23 cellular contexts compared by ENCODE assay signal in genomic region chr10:78952018-78952417, GRCh38.
A peak's percentile ranks its signal among the peaks of the same experiment; 100 is the strongest.
DNase-seq lines count a peak whose midpoint lies in the region; ATAC-seq lines count a peak whose summit lies in the region.
"Had no signal": no experiment of that assay in that cellular context is flagged by ENCODE, and none has a peak within 500 bp of the region (broad histone marks: within the 10 kb centered on the region; RNA-seq: fewer than 3 reads in every experiment).

No MANE protein-coding gene starts in this region.

- peaks cover 4 to 30% of the 10 kb centered on the region in 2 donors for H3K4me1 ChIP-seq in esophagus (ENCODE audit: control insufficient read depth in 2 of 2, insufficient read depth in 2 of 2, low read length in 1 of 2)
- H3K4me1 ChIP-seq: SJSA1 had no signal

- intact Hi-C loops in sciatic nerve (cut with DNase I), result no loop called here

- no peaks in the 10 kb centered on the region for H3K36me3 ChIP-seq in esophagus (ENCODE audit: control insufficient read depth in 2 of 2, insufficient read depth in 2 of 2, low read length in 1 of 2)
- H3K36me3 ChIP-seq: SJSA1 had no signal

- WGBS in esophagus, 2 donors, result 75 to 80% methylated on average over 5 of the region's 5 CpGs

- H3K27ac ChIP-seq in esophagus (ENCODE audit: low read depth in 2 of 2, low read length in 1 of 2), result peak overlapping the region; percentile 64 to 77
- H3K27ac ChIP-seq: 22Rv1, hepatocyte, KMS-11, SJSA1 had no signal

- ATAC-seq in sciatic nerve, result peak; percentile 39
- ATAC-seq: stimulated activated naive CD8-positive, alpha-beta T cell treated with anti-CD3 and anti-CD28 coated beads, Interleukin-15, Interleukin-2, amounts not matched to agents 100 U/mL and 50 U/mL, for 24 hours had no signal

- no peak overlapping the region for H3K4me3 ChIP-seq in esophagus (ENCODE audit: low read depth in 1 of 2, low read length in 2 of 2)
- H3K4me3 ChIP-seq: hepatocyte, SJSA1 had no signal

- DNase-seq in DMS53 (lab: John Stamatoyannopoulos, UW), result peak; percentile 72
- no peak for DNase-seq in DMS53 treated with DMSO at 0.1 percent for 48 hours (lab: John Stamatoyannopoulos, UW; ENCODE audit: unreplicated experiment)
- DNase-seq in NCI-H2196 treated with DMSO at 0.1 percent for 48 hours (lab: John Stamatoyannopoulos, UW; ENCODE audit: unreplicated experiment), result peak; percentile 13
- DNase-seq in sciatic nerve (ENCODE audit: low spot score), result no peak
- no peak for DNase-seq in HCEC 1CT
- DNase-seq in HK-2 (ENCODE audit: unreplicated experiment), result no peak
- no peak for DNase-seq in stimulated activated CD4-positive, alpha-beta T cell treated with anti-CD3 and anti-CD28 coated beads, Interleukin-4, amount 100 ng/mL, for 4 hours
- DNase-seq: activated CD4-positive, alpha-beta T cell treated with anti-CD3 and anti-CD28 coated beads, Interleukin-2, amount 50 U/mL, for 4 hours; activated CD8-positive, alpha-beta memory T cell treated with anti-CD3 and anti-CD28 coated beads, Interleukin-2, amount 50 U/mL, for 48 hours; activated naive CD4-positive, alpha-beta T cell treated with anti-CD3 and anti-CD28 coated beads, Interleukin-2, amount 10 ng/mL, durations not matched to agents 7 days and 5 days; amniotic stem cell; CD4-positive, CD25-positive, alpha-beta regulatory T cell; effector CD8-positive, alpha-beta T cell; foreskin melanocyte; NCI-H2029 treated with DMSO at 0.1 percent for 48 hours; NCI-H446; stimulated activated CD4-positive, alpha-beta T cell treated with anti-CD3 and anti-CD28 coated beads, Interleukin-15, amount 100 ng/mL, for 24 hours; stimulated activated naive CD8-positive, alpha-beta T cell treated with anti-CD3 and anti-CD28 coated beads, Interleukin-15, Interleukin-2, amounts not matched to agents 100 U/mL and 50 U/mL, for 24 hours had no signal

- H3K9me3 ChIP-seq in esophagus (ENCODE audit: control insufficient read depth in 2 of 2, insufficient read depth in 1 of 2, low read depth in 1 of 2, low read length in 1 of 2), result no peaks in the 10 kb centered on the region
- H3K9me3 ChIP-seq: SJSA1 had no signal

- no peaks in the 10 kb centered on the region for H3K27me3 ChIP-seq in esophagus (ENCODE audit: control insufficient read depth in 1 of 2, insufficient read depth in 2 of 2, low read length in 2 of 2)
- H3K27me3 ChIP-seq: hepatocyte, SJSA1 had no signal

Comparison
In these comparisons a context has a peak if more than half of its experiments do, and no peak if none do; other contexts are left out.
1. DNase-seq: peak in DMS53 (single experiment) and NCI-H2196 treated with DMSO at 0.1 percent for 48 hours (single experiment); none in DMS53 treated with DMSO at 0.1 percent for 48 hours (single experiment), sciatic nerve (single experiment), HCEC 1CT (single experiment), HK-2 (single experiment) and stimulated activated CD4-positive, alpha-beta T cell treated with anti-CD3 and anti-CD28 coated beads, Interleukin-4, amount 100 ng/mL, for 4 hours (0 of 2).